In the genomic region with DNA sequence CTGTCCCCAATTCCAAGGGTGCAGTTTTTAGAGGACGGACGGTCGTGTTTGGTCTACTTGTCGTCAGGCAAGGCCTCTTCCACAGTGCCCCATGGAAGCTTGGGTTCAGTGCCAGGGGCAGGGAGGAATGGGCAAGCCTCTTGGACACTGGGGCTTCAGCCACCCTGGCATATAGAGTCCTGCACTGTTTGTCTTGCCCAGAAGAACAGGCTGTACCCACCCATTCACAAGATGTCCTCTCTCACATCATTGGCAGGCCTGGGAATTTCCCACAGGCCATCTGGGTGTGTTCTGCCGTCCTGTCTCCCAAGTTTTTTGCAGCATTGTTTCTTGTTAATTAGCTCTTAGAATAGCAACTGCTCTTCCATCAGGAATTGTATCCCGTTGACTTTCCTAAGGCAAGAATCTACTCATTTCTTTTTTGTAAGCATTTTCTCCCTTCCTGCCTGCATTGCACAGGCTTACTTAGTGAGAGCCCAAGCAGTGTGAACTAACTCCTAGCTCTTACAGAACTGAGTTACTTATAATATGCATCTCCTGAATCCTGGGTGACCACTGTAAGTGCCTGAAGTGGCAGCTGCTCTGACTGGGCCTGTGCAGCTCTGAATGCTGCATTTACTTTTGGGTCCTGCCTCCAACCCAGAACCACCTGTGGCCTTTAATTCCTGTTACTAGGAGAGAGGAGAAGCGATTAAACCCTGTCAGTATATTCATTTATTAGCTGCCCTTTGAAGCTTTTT, we compare ENCODE assay signal across 13 cellular contexts.
DNase-seq lines count a peak whose midpoint lies in the region; ATAC-seq and TF ChIP-seq lines count a peak whose summit lies in the region.
"Had no signal": no experiment of that assay in that cellular context is flagged by ENCODE, and none has a peak within 500 bp of the region (broad histone marks: within the 10 kb centered on the region; RNA-seq: fewer than 3 reads in every experiment).

No MANE protein-coding gene starts in this region.

- peak overlapping the region; percentile 17 for H3K27ac Mint-ChIP-seq in activated naive CD4-positive, alpha-beta T cell treated with anti-CD3 and anti-CD28 coated beads, Interleukin-2, amount 50 U/mL, for 24 hours
- peak overlapping the region; percentile 74 to 86 for H3K27ac Mint-ChIP-seq in natural killer cell

- H3K4me3 ChIP-seq in upper lobe of right lung = no peak overlapping the region

- H3K4me1 Mint-ChIP-seq in activated naive CD4-positive, alpha-beta T cell treated with anti-CD3 and anti-CD28 coated beads, Interleukin-2, amount 50 U/mL, for 24 hours = peaks cover 33% of the 10 kb centered on the region
- peaks cover 32 to 49% of the 10 kb centered on the region in 2 donors for H3K4me1 Mint-ChIP-seq in natural killer cell

- H3K36me3 Mint-ChIP-seq in activated naive CD4-positive, alpha-beta T cell treated with anti-CD3 and anti-CD28 coated beads, Interleukin-2, amount 50 U/mL, for 24 hours = peaks cover 28% of the 10 kb centered on the region
- peaks cover 27% of the 10 kb centered on the region for H3K36me3 Mint-ChIP-seq in natural killer cell

- ATAC-seq in natural killer cell = peak in 1 of 3 donors; percentile 18
- peak; percentile 39 for ATAC-seq in upper lobe of right lung
- no peak for ATAC-seq in GM18498 (IDR thresholded peaks at IDR 0.05; ENCODE audit: unreplicated experiment)

- H3K27me3 Mint-ChIP-seq in activated naive CD4-positive, alpha-beta T cell treated with anti-CD3 and anti-CD28 coated beads, Interleukin-2, amount 50 U/mL, for 24 hours = no peaks in the 10 kb centered on the region
- H3K27me3 Mint-ChIP-seq in natural killer cell (ENCODE audit: low read depth in 2 of 2) = no peaks in the 10 kb centered on the region

- DNase-seq in activated naive CD4-positive, alpha-beta T cell (lab: John Stamatoyannopoulos, UW) = no peak
- DNase-seq in epithelial cell of prostate (ENCODE audit: low read depth, low spot score) (no peak), natural killer cell (no peak), upper lobe of right lung (no peak), islet precursor cell (no peak), RPMI8226 (no peak)
- DNase-seq: activated gamma-delta T cell; effector CD4-positive, alpha-beta T cell; MM.1S; WERI-Rb-1 had no signal

- intact Hi-C loops in natural killer cell (cut with micrococcal nuclease) (no loop called here), upper lobe of right lung (cut with DNase I) (no loop called here)

- H3K9me3 Mint-ChIP-seq in activated naive CD4-positive, alpha-beta T cell treated with anti-CD3 and anti-CD28 coated beads, Interleukin-2, amount 50 U/mL, for 24 hours = no peaks in the 10 kb centered on the region
- no peaks in the 10 kb centered on the region for H3K9me3 Mint-ChIP-seq in natural killer cell

- peak overlapping the region; percentile 80 for H3K27ac ChIP-seq in epithelial cell of prostate
- H3K27ac ChIP-seq in upper lobe of right lung = no peak overlapping the region
- H3K27ac ChIP-seq: RWPE1, WERI-Rb-1 had no signal

- peaks cover 28% of the 10 kb centered on the region for H3K4me1 ChIP-seq in upper lobe of right lung

- TF ChIP-seq CTCF in natural killer cell (IDR thresholded peaks at IDR 0.05) = no peak
- TF ChIP-seq CTCF in upper lobe of right lung (IDR thresholded peaks at IDR 0.05) = no peak

- no peaks in the 10 kb centered on the region for H3K27me3 ChIP-seq in upper lobe of right lung

- H3K36me3 ChIP-seq in upper lobe of right lung = peaks cover 33% of the 10 kb centered on the region
- H3K36me3 ChIP-seq: WERI-Rb-1 had no signal

- no peak overlapping the region for H3K4me3 Mint-ChIP-seq in activated naive CD4-positive, alpha-beta T cell treated with anti-CD3 and anti-CD28 coated beads, Interleukin-2, amount 50 U/mL, for 24 hours
- H3K4me3 Mint-ChIP-seq in natural killer cell = peak overlapping the region; percentile 25

- no peaks in the 10 kb centered on the region for H3K9me3 ChIP-seq in upper lobe of right lung
